19 cellular contexts compared by ENCODE assay signal in genomic region chr12:45315462-45315861, GRCh38.
"Had no signal": no experiment of that assay in that cellular context is flagged by ENCODE, and none has a peak within 500 bp of the region (broad histone marks: within the 10 kb centered on the region; RNA-seq: fewer than 3 reads in every experiment).

No MANE protein-coding gene starts in this region.

- H3K9me3 ChIP-seq: tibial artery had no signal

- DNase-seq: activated CD8-positive, alpha-beta memory T cell treated with anti-CD3 and anti-CD28 coated beads, Interleukin-2, amount 50 U/mL, for 4 hours; activated CD8-positive, alpha-beta T cell treated with anti-CD3 and anti-CD28 coated beads, Interleukin-2, amount 10 ng/mL, durations not matched to agents 7 days and 5 days; activated gamma-delta T cell treated with Interleukin-2 at 50 U/mL for 16 hours; activated naive CD8-positive, alpha-beta T cell treated with anti-CD3 and anti-CD28 coated beads, Interleukin-2, amount 50 U/mL, for 24 hours; activated T-cell treated with anti-CD3 and anti-CD28 coated beads, Interleukin-2, amount 50 U/mL, for 48 hours; aorta; endodermal cell; hypothalamus; kidney glomerular epithelial cell; left ventricle myocardium superior; mesenchymal stem cell; nucleus accumbens; posterior cingulate gyrus; stimulated activated CD4-positive, alpha-beta T cell treated with anti-CD3 and anti-CD28 coated beads, Interleukin-2, amount 100 ng/mL, for 48 hours; stimulated activated naive CD4-positive, alpha-beta T cell; tibial artery; WERI-Rb-1 had no signal

- H3K27me3 ChIP-seq: tibial artery had no signal

- H3K36me3 ChIP-seq: tibial artery, WERI-Rb-1 had no signal

- H3K27ac ChIP-seq: tibial artery, WERI-Rb-1 had no signal

- H3K27ac Mint-ChIP-seq: activated CD8-positive, alpha-beta T cell treated with anti-CD3 and anti-CD28 coated beads, Interleukin-2, amount 10 ng/mL, durations not matched to agents 7 days and 5 days; activated naive CD8-positive, alpha-beta T cell treated with anti-CD3 and anti-CD28 coated beads, Interleukin-2, amount 50 U/mL, for 24 hours; endodermal cell; nephron; T-helper 2 cell treated with Interferon-gamma antibody and Interleukin-4, amounts not matched to agents 5 μg/mL and 100 μg/mL, for 36 hours had no signal

- ATAC-seq: activated CD8-positive, alpha-beta T cell treated with anti-CD3 and anti-CD28 coated beads, Interleukin-2, amount 10 ng/mL, durations not matched to agents 7 days and 5 days; activated naive CD8-positive, alpha-beta T cell treated with anti-CD3 and anti-CD28 coated beads, Interleukin-2, amount 50 U/mL, for 24 hours; left ventricle myocardium superior had no signal

- H3K4me1 Mint-ChIP-seq: nephron had no signal

- H3K27me3 Mint-ChIP-seq: activated naive CD8-positive, alpha-beta T cell treated with anti-CD3 and anti-CD28 coated beads, Interleukin-2, amount 50 U/mL, for 24 hours had no signal

- H3K4me3 Mint-ChIP-seq: activated CD8-positive, alpha-beta T cell treated with anti-CD3 and anti-CD28 coated beads, Interleukin-2, amount 10 ng/mL, durations not matched to agents 7 days and 5 days; activated naive CD8-positive, alpha-beta T cell treated with anti-CD3 and anti-CD28 coated beads, Interleukin-2, amount 50 U/mL, for 24 hours; endodermal cell; nephron; T-helper 2 cell treated with Interferon-gamma antibody and Interleukin-4, amounts not matched to agents 5 μg/mL and 100 μg/mL, for 36 hours had no signal

- H3K4me3 ChIP-seq: tibial artery had no signal
